Comparison of ENCODE assay signal across 16 cellular contexts in the genomic region with DNA sequence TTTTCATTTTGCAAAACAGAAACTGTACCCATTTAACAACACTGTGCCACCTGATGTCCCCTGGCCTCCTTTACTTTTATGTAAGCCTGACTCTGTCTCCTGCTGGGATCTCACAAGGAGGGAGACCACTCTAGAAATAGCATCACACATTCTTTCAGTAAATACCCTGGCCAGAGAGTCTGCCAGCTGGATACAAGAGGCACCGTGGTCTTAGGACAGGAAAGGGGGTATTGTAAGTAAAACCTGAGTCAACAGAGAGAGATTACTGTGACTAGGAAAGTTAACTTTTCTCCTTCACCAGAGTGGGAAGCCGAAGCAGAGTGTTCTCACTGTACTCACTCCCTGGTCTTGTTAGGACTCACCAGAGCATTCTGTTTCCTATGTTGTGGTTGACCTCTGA. TPM values are rescaled to one million over a fixed set of nuclear protein-coding genes. Genes with fewer than 3 reads are reported as not detected.
A peak's percentile ranks its signal among the peaks of the same experiment; 100 is the strongest.
DNase-seq lines count a peak whose midpoint lies in the region; TF ChIP-seq lines count a peak whose summit lies in the region.
"Had no signal": no experiment of that assay in that cellular context is flagged by ENCODE, and none has a peak within 500 bp of the region (broad histone marks: within the 10 kb centered on the region; RNA-seq: fewer than 3 reads in every experiment).

No MANE protein-coding gene starts in this region.

- H3K4me1 ChIP-seq in neural progenitor cell (peaks cover 20% of the 10 kb centered on the region), ovary (ENCODE audit: insufficient read depth) (peaks cover 2% of the 10 kb centered on the region)

- intact Hi-C loops in ovary (cut with DNase I) = no loop called here

- 75 to 80% (median 79%) methylated on average over 2 of the region's 2 CpGs for WGBS in ovary, 3 donors

- peaks cover 71% of the 10 kb centered on the region for H3K36me3 ChIP-seq in WERI-Rb-1
- peaks cover 9% of the 10 kb centered on the region for H3K36me3 ChIP-seq in neural progenitor cell
- H3K36me3 ChIP-seq in ovary = peaks cover 3% of the 10 kb centered on the region

- H3K36me3 Mint-ChIP-seq in activated T-cell treated with anti-CD3 and anti-CD28 coated beads, Interleukin-2, amount 50 U/mL, for 24 hours (ENCODE audit: low read depth) = peaks cover 94% of the 10 kb centered on the region
- peaks cover 50% of the 10 kb centered on the region for H3K36me3 Mint-ChIP-seq in neural progenitor cell

- H3K9me3 Mint-ChIP-seq in activated T-cell treated with anti-CD3 and anti-CD28 coated beads, Interleukin-2, amount 50 U/mL, for 24 hours = no peaks in the 10 kb centered on the region
- no peaks in the 10 kb centered on the region for H3K9me3 Mint-ChIP-seq in neural progenitor cell
- H3K9me3 Mint-ChIP-seq: HFFc6 had no signal

- TF ChIP-seq POLR2A in erythroblast (IDR thresholded peaks at IDR 0.05; ENCODE audit: low read length) (no peak), ovary (IDR thresholded peaks at IDR 0.05) (no peak)

- peak overlapping the region; percentile 52 for H3K27ac ChIP-seq in WERI-Rb-1
- no peak overlapping the region for H3K27ac ChIP-seq in neural progenitor cell
- H3K27ac ChIP-seq in ovary = no peak overlapping the region

- H3K9ac ChIP-seq in neural progenitor cell = no peak overlapping the region

- H3K4me2 ChIP-seq in neural progenitor cell = peak overlapping the region; percentile 57

- TF ChIP-seq EP300 in ovary (IDR thresholded peaks at IDR 0.05) = no peak

- H3K27me3 ChIP-seq in WERI-Rb-1 (ENCODE audit: insufficient read depth, low read depth, severe bottlenecking) (no peaks in the 10 kb centered on the region), neural progenitor cell (peaks cover 6% of the 10 kb centered on the region), ovary (no peaks in the 10 kb centered on the region)

- H3K79me2 ChIP-seq in neural progenitor cell (ENCODE audit: low read depth) = no peaks in the 10 kb centered on the region

- H3K4me3 Mint-ChIP-seq in activated T-cell treated with anti-CD3 and anti-CD28 coated beads, Interleukin-2, amount 50 U/mL, for 24 hours = no peak overlapping the region
- H3K4me3 Mint-ChIP-seq in neural progenitor cell = no peak overlapping the region
- H3K4me3 Mint-ChIP-seq: B cell, HFFc6 had no signal

- TF ChIP-seq CTCF in WERI-Rb-1 (IDR thresholded peaks at IDR 0.05; ENCODE audit: low read depth, low read length) = no peak
- no peak for TF ChIP-seq CTCF in neural progenitor cell (IDR thresholded peaks at IDR 0.05)
- TF ChIP-seq CTCF in ovary (IDR thresholded peaks at IDR 0.05) = no peak

- H3K27ac Mint-ChIP-seq in activated T-cell treated with anti-CD3 and anti-CD28 coated beads, Interleukin-2, amount 50 U/mL, for 24 hours = peak overlapping the region; percentile 27
- H3K27ac Mint-ChIP-seq in neural progenitor cell = no peak overlapping the region
- H3K27ac Mint-ChIP-seq: B cell had no signal

- no peaks in the 10 kb centered on the region for H3K27me3 Mint-ChIP-seq in activated T-cell treated with anti-CD3 and anti-CD28 coated beads, Interleukin-2, amount 50 U/mL, for 24 hours
- peaks cover 7% of the 10 kb centered on the region for H3K27me3 Mint-ChIP-seq in neural progenitor cell (ENCODE audit: insufficient read depth, low read depth)
- H3K27me3 Mint-ChIP-seq: B cell had no signal

- H3K4me1 Mint-ChIP-seq in activated T-cell treated with anti-CD3 and anti-CD28 coated beads, Interleukin-2, amount 50 U/mL, for 24 hours (ENCODE audit: low read depth) = no peaks in the 10 kb centered on the region
- peaks cover 20% of the 10 kb centered on the region for H3K4me1 Mint-ChIP-seq in neural progenitor cell
- H3K4me1 Mint-ChIP-seq: B cell had no signal

- peaks cover 33% of the 10 kb centered on the region for H3F3A ChIP-seq in neural progenitor cell (ENCODE audit: low read depth)

- H2AFZ ChIP-seq in neural progenitor cell (replicated peaks) = no peak overlapping the region

- peaks cover 35% of the 10 kb centered on the region for H4K20me1 ChIP-seq in neural progenitor cell (ENCODE audit: low read depth)

- no peaks in the 10 kb centered on the region for H3K9me3 ChIP-seq in WERI-Rb-1 (ENCODE audit: severe bottlenecking)
- H3K9me3 ChIP-seq in neural progenitor cell (ENCODE audit: low read depth) = no peaks in the 10 kb centered on the region
- no peaks in the 10 kb centered on the region for H3K9me3 ChIP-seq in ovary

- no peak for DNase-seq in activated T-cell treated with anti-CD3 and anti-CD28 coated beads, Interleukin-2, amount 50 U/mL, for 24 hours
- no peak for DNase-seq in activated T-cell treated with anti-CD3 and anti-CD28 coated beads for 4 hours
- DNase-seq in WERI-Rb-1 = no peak
- DNase-seq in erythroblast (lab: John Stamatoyannopoulos, UW) = peak; percentile 32 to 53
- peak; percentile 28 for DNase-seq in neural progenitor cell (ENCODE audit: low spot score)
- no peak for DNase-seq in retina
- DNase-seq in NCI-H345 (lab: John Stamatoyannopoulos, UW) = no peak
- DNase-seq in ovary = no peak
- DNase-seq: HFFc6, IMR-90, Kasumi-1, MM.1S, NCI-H2029 treated with DMSO at 0.1 percent for 48 hours, PC-3, RPMI8226 had no signal

- H3K4me3 ChIP-seq in WERI-Rb-1 (ENCODE audit: low read depth, low read length) = no peak overlapping the region
- H3K4me3 ChIP-seq in neural progenitor cell = no peak overlapping the region
- H3K4me3 ChIP-seq in ovary = no peak overlapping the region

RNA-seq across cellular contexts. Expression of a gene that starts 27.8 kb away (rescaled TPM):
- 35.4 and 44.9 TPM in 2 replicates for total RNA-seq in neural progenitor cell (ENCODE audit: low replicate concordance)
- total RNA-seq in ovary = 10 to 100 TPM; 18.7 to 45.0 (median 38.4) TPM
- 10 to 100 TPM; 27.9 to 42.0 TPM for polyA plus RNA-seq in ovary

RNA-seq across cellular contexts. Expression of a gene that starts 38.9 kb away (rescaled TPM):
- total RNA-seq in neural progenitor cell (ENCODE audit: low replicate concordance) = 30.4 and 56.5 TPM in 2 replicates
- 10 to 100 TPM in 1 of 7 donors, 1 to 10 TPM in 6; 4.4 to 21.9 (median 8.1) TPM for total RNA-seq in ovary
- polyA plus RNA-seq in ovary = 10 to 100 TPM; 11.0 to 13.5 TPM

Comparison
In these comparisons a context has a peak if more than half of its experiments do, and no peak if none do; other contexts are left out.
1. DNase-seq: peak in erythroblast (2 of 2) and neural progenitor cell (single experiment); none in activated T-cell treated with anti-CD3 and anti-CD28 coated beads, Interleukin-2, amount 50 U/mL, for 24 hours (single experiment), activated T-cell treated with anti-CD3 and anti-CD28 coated beads for 4 hours (single experiment), WERI-Rb-1 (single experiment), retina (single experiment), NCI-H345 (single experiment) and ovary (0 of 5).